In the genomic region with DNA sequence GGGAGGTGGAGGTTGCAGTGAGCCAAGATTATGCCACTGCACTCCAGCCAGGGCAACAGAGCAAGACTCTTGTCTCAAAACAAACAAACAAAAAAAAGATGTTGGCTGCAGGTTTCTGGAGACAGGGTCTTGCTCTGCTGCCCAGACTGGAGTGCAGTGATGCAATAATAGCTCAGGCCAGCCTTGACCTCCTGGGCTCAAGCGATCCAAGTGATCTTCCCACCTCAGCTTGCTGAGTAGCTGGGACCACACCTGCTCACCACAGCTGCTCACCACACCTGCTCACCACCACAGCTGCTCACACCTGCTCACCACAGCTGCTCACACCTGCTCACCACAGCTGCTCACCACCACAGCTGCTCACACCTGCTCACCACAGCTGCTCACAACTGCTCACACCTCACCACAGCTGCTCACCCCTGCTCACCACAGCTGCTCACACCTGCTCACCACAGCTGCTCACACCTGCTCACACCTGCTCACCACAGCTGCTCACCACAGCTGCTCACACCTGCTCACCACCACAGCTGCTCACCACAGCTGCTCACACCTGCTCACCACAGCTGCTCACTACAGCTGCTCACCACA, we compare ENCODE assay signal across 9 cellular contexts. TPM values are rescaled to one million over a fixed set of nuclear protein-coding genes. Genes with fewer than 3 reads are reported as not detected.
DNase-seq lines count a peak whose midpoint lies in the region; ATAC-seq and TF ChIP-seq lines count a peak whose summit lies in the region.
"Not testable (repeated sequence)": the region's sequence is repeated elsewhere in the genome, so short reads cannot be mapped to it uniquely, and the experiment has no call there.
"Had no signal": no experiment of that assay in that cellular context is flagged by ENCODE, and none has a peak within 500 bp of the region (broad histone marks: within the 10 kb centered on the region; RNA-seq: fewer than 3 reads in every experiment).

No MANE protein-coding gene starts in this region.

- not testable (repeated sequence) for H3K4me1 Mint-ChIP-seq in CD4-positive, CD25-positive, alpha-beta regulatory T cell; T-helper 17 cell; activated naive CD8-positive, alpha-beta T cell treated with anti-CD3 and anti-CD28 coated beads for 36 hours
- peaks cover 13% of the 10 kb centered on the region for H3K4me1 Mint-ChIP-seq in activated CD8-positive, alpha-beta T cell treated with anti-CD3 and anti-CD28 coated beads, Interleukin-2, amount 10 ng/mL, durations not matched to agents 7 days and 5 days (ENCODE audit: low read depth)
- H3K4me1 Mint-ChIP-seq in glutamatergic neuron (ENCODE audit: low read depth, unreplicated experiment): peaks cover 29% of the 10 kb centered on the region
- peaks cover 20 to 27% of the 10 kb centered on the region in 2 donors for H3K4me1 Mint-ChIP-seq in natural killer cell

- H3K27ac ChIP-seq in CD4-positive, CD25-positive, alpha-beta regulatory T cell (ENCODE audit: insufficient read depth, low read length, poor library complexity, severe bottlenecking): peak overlapping the region; percentile 47
- not testable (repeated sequence) for H3K27ac ChIP-seq in HEK293 (ENCODE audit: extremely low read depth, low read depth, low read length)
- peak overlapping the region; percentile 21 for H3K27ac ChIP-seq in thymus (ENCODE audit: low read depth)

- not testable (repeated sequence) for H3K9me3 Mint-ChIP-seq in CD4-positive, CD25-positive, alpha-beta regulatory T cell; activated naive CD8-positive, alpha-beta T cell treated with anti-CD3 and anti-CD28 coated beads for 36 hours; natural killer cell
- H3K9me3 Mint-ChIP-seq in activated CD8-positive, alpha-beta T cell treated with anti-CD3 and anti-CD28 coated beads, Interleukin-2, amount 10 ng/mL, durations not matched to agents 7 days and 5 days (ENCODE audit: insufficient read depth): peaks cover 25% of the 10 kb centered on the region
- H3K9me3 Mint-ChIP-seq in glutamatergic neuron (ENCODE audit: unreplicated experiment): peaks cover 37% of the 10 kb centered on the region

- H3K27me3 Mint-ChIP-seq in CD4-positive, CD25-positive, alpha-beta regulatory T cell; T-helper 17 cell; activated CD8-positive, alpha-beta T cell treated with anti-CD3 and anti-CD28 coated beads, Interleukin-2, amount 10 ng/mL, durations not matched to agents 7 days and 5 days (ENCODE audit: low read depth); activated naive CD8-positive, alpha-beta T cell treated with anti-CD3 and anti-CD28 coated beads for 36 hours; natural killer cell (ENCODE audit: low read depth in 2 of 2): not testable (repeated sequence)
- H3K27me3 Mint-ChIP-seq in glutamatergic neuron (ENCODE audit: unreplicated experiment): peaks cover 25% of the 10 kb centered on the region

- POLR2A ChIA-PET in HEK293 (lab: Yijun Ruan, JAX): interaction anchor here (0.6 kb wide), 1 partner anchor 9 kb away, joined by 3 read pairs; no protein-coding TSS in a partner anchor
- POLR2A ChIA-PET in activated CD8-positive, alpha-beta T cell treated with anti-CD3 and anti-CD28 coated beads, Interleukin-2, amount 10 ng/mL, durations not matched to agents 7 days and 5 days (lab: Charles Lee): interaction anchor here (1.0 kb wide), 1 partner anchor 23 kb away, joined by 3 read pairs; no protein-coding TSS in a partner anchor

- peaks cover 45% of the 10 kb centered on the region for H3K36me3 ChIP-seq in CD4-positive, CD25-positive, alpha-beta regulatory T cell (ENCODE audit: control insufficient read depth, insufficient read depth, low read length)
- H3K36me3 ChIP-seq in HEK293 (ENCODE audit: control insufficient read depth in 2 of 2, insufficient read depth in 1 of 2, low read length in 2 of 2): peaks cover 0 to 45% of the 10 kb centered on the region in 2 experiments; a peak in 2 of 3 replicates
- peaks cover 52% of the 10 kb centered on the region for H3K36me3 ChIP-seq in thymus (ENCODE audit: control insufficient read depth, insufficient read depth)

- peak in 1 of 3 donors; percentile 10 for DNase-seq in CD4-positive, CD25-positive, alpha-beta regulatory T cell
- DNase-seq in T-helper 17 cell; activated CD8-positive, alpha-beta T cell treated with anti-CD3 and anti-CD28 coated beads, Interleukin-2, amount 10 ng/mL, durations not matched to agents 7 days and 5 days; activated naive CD8-positive, alpha-beta T cell treated with anti-CD3 and anti-CD28 coated beads for 36 hours; natural killer cell: not testable (repeated sequence)
- peak; percentile 55 for DNase-seq in glutamatergic neuron

- peaks cover 43% of the 10 kb centered on the region for H3K36me3 Mint-ChIP-seq in CD4-positive, CD25-positive, alpha-beta regulatory T cell
- peaks cover 19% of the 10 kb centered on the region for H3K36me3 Mint-ChIP-seq in T-helper 17 cell (ENCODE audit: low read depth)
- peaks cover 80% of the 10 kb centered on the region for H3K36me3 Mint-ChIP-seq in activated CD8-positive, alpha-beta T cell treated with anti-CD3 and anti-CD28 coated beads, Interleukin-2, amount 10 ng/mL, durations not matched to agents 7 days and 5 days (ENCODE audit: low read depth)
- peaks cover 34% of the 10 kb centered on the region for H3K36me3 Mint-ChIP-seq in activated naive CD8-positive, alpha-beta T cell treated with anti-CD3 and anti-CD28 coated beads for 36 hours
- H3K36me3 Mint-ChIP-seq in glutamatergic neuron (ENCODE audit: unreplicated experiment): peaks cover 26% of the 10 kb centered on the region
- peaks cover 32% of the 10 kb centered on the region for H3K36me3 Mint-ChIP-seq in natural killer cell

- not testable (repeated sequence) for H3K4me3 ChIP-seq in CD4-positive, CD25-positive, alpha-beta regulatory T cell (ENCODE audit: low read depth, low read length); HEK293 (ENCODE audit: low read depth, low read length); thymus (ENCODE audit: low read length)

- not testable (repeated sequence) for H3K27me3 ChIP-seq in CD4-positive, CD25-positive, alpha-beta regulatory T cell (ENCODE audit: control insufficient read depth, insufficient read depth, low read length); thymus (ENCODE audit: control insufficient read depth, insufficient read depth)

- TF ChIP-seq CTCF in HEK293 (tag by site-specific recombination; IDR thresholded peaks at IDR 0.05); glutamatergic neuron (IDR thresholded peaks at IDR 0.05; ENCODE audit: partially characterized antibody, unreplicated experiment); natural killer cell (IDR thresholded peaks at IDR 0.05): not testable (repeated sequence)

- 0% methylated on average over 1 of the region's 1 CpG for whole genome bisulfite sequencing in thymus

- H3K9me3 ChIP-seq in CD4-positive, CD25-positive, alpha-beta regulatory T cell (ENCODE audit: control insufficient read depth in 2 of 2, low read length in 2 of 2); HEK293 (ENCODE audit: control insufficient read depth, insufficient read depth, low read depth, low read length); T-helper 17 cell (ENCODE audit: control insufficient read depth, low read length, poor library complexity, severe bottlenecking); thymus (ENCODE audit: control insufficient read depth): not testable (repeated sequence)

- peak overlapping the region in 1 of 4 donors; percentile 31 for H3K4me3 Mint-ChIP-seq in CD4-positive, CD25-positive, alpha-beta regulatory T cell
- H3K4me3 Mint-ChIP-seq in T-helper 17 cell; activated CD8-positive, alpha-beta T cell treated with anti-CD3 and anti-CD28 coated beads, Interleukin-2, amount 10 ng/mL, durations not matched to agents 7 days and 5 days; activated naive CD8-positive, alpha-beta T cell treated with anti-CD3 and anti-CD28 coated beads for 36 hours: not testable (repeated sequence)
- H3K4me3 Mint-ChIP-seq in glutamatergic neuron (ENCODE audit: unreplicated experiment) (peak overlapping the region; percentile 71), natural killer cell (peak overlapping the region; percentile 58)

- peak overlapping the region in 2 of 3 donors; percentile 82 to 88 for H3K27ac Mint-ChIP-seq in CD4-positive, CD25-positive, alpha-beta regulatory T cell
- H3K27ac Mint-ChIP-seq in T-helper 17 cell (peak overlapping the region; percentile 32), glutamatergic neuron (ENCODE audit: unreplicated experiment) (peak overlapping the region; percentile 98), natural killer cell (peak overlapping the region; percentile 93 to 98)
- peak overlapping the region; percentile 78 for H3K27ac Mint-ChIP-seq in activated CD8-positive, alpha-beta T cell treated with anti-CD3 and anti-CD28 coated beads, Interleukin-2, amount 10 ng/mL, durations not matched to agents 7 days and 5 days
- H3K27ac Mint-ChIP-seq in activated naive CD8-positive, alpha-beta T cell treated with anti-CD3 and anti-CD28 coated beads for 36 hours: peak overlapping the region; percentile 75

- H3K4me1 ChIP-seq in CD4-positive, CD25-positive, alpha-beta regulatory T cell (ENCODE audit: control insufficient read depth, insufficient read depth, low read length, poor library complexity, severe bottlenecking); HEK293 (ENCODE audit: control insufficient read depth, insufficient read depth, low read length); thymus (ENCODE audit: control insufficient read depth, insufficient read depth, low read length): not testable (repeated sequence)

- CTCF ChIA-PET in HEK293 (lab: Yijun Ruan, JAX): not testable (repeated sequence)
- CTCF ChIA-PET in activated CD8-positive, alpha-beta T cell treated with anti-CD3 and anti-CD28 coated beads, Interleukin-2, amount 10 ng/mL, durations not matched to agents 7 days and 5 days (lab: Charles Lee): interaction anchor here (0.7 kb wide), 1 partner anchor 259 kb away, joined by 8 read pairs; no protein-coding TSS in a partner anchor

- intact Hi-C loops in natural killer cell (cut with micrococcal nuclease): not testable (repeated sequence)

- not testable (repeated sequence) for ATAC-seq in CD4-positive, CD25-positive, alpha-beta regulatory T cell (ENCODE audit: low read depth in 2 of 2); T-helper 17 cell; activated CD8-positive, alpha-beta T cell treated with anti-CD3 and anti-CD28 coated beads, Interleukin-2, amount 10 ng/mL, durations not matched to agents 7 days and 5 days
- peak; percentile 18 to 64 (median 46) for ATAC-seq in natural killer cell

RNA-seq across cellular contexts. Expression of a gene that starts 30.0 kb away (rescaled TPM):
- total RNA-seq in CD4-positive, CD25-positive, alpha-beta regulatory T cell: 0.62 TPM
- under 1 TPM in 1 of 4 donors, not detected in 3; 0.16 TPM for polyA plus RNA-seq in CD4-positive, CD25-positive, alpha-beta regulatory T cell
- total RNA-seq in T-helper 17 cell: 1 to 10 TPM; 3.1 to 3.7 TPM
- total RNA-seq in activated CD8-positive, alpha-beta T cell treated with anti-CD3 and anti-CD28 coated beads, Interleukin-2, amount 10 ng/mL, durations not matched to agents 7 days and 5 days: under 1 TPM; 0.39 to 0.53 TPM
- total RNA-seq in activated naive CD8-positive, alpha-beta T cell treated with anti-CD3 and anti-CD28 coated beads for 36 hours: under 1 TPM in 1 of 2 experiments, not detected in 1; 0.16 TPM
- 115 TPM for total RNA-seq in glutamatergic neuron (ENCODE audit: unreplicated experiment)
- not detected for total RNA-seq in natural killer cell
- 7.9 TPM for polyA plus RNA-seq in thymus
- total RNA-seq: M059J had no signal

Comparison
In these comparisons a context has a peak if more than half of its experiments do, and no peak if none do; other contexts are left out.
1. H3K27ac Mint-ChIP-seq: peak in every context shown above with its lines; median percentile 98 in glutamatergic neuron; 96 in natural killer cell; 85 in CD4-positive, CD25-positive, alpha-beta regulatory T cell; 78 in activated CD8-positive, alpha-beta T cell treated with anti-CD3 and anti-CD28 coated beads, Interleukin-2, amount 10 ng/mL, durations not matched to agents 7 days and 5 days; 75 in activated naive CD8-positive, alpha-beta T cell treated with anti-CD3 and anti-CD28 coated beads for 36 hours; 32 in T-helper 17 cell.
2. RNA of a gene that starts 30.0 kb away (total RNA-seq): 115 TPM in glutamatergic neuron (single experiment); 3.1 to 3.7 TPM in T-helper 17 cell, 0.62 TPM in CD4-positive, CD25-positive, alpha-beta regulatory T cell (single experiment), 0.39 to 0.53 TPM in activated CD8-positive, alpha-beta T cell treated with anti-CD3 and anti-CD28 coated beads, Interleukin-2, amount 10 ng/mL, durations not matched to agents 7 days and 5 days, 0.16 TPM in activated naive CD8-positive, alpha-beta T cell treated with anti-CD3 and anti-CD28 coated beads for 36 hours and not detected in natural killer cell; every median in the first group is over 10 times any median in the second.